In the genomic region with DNA sequence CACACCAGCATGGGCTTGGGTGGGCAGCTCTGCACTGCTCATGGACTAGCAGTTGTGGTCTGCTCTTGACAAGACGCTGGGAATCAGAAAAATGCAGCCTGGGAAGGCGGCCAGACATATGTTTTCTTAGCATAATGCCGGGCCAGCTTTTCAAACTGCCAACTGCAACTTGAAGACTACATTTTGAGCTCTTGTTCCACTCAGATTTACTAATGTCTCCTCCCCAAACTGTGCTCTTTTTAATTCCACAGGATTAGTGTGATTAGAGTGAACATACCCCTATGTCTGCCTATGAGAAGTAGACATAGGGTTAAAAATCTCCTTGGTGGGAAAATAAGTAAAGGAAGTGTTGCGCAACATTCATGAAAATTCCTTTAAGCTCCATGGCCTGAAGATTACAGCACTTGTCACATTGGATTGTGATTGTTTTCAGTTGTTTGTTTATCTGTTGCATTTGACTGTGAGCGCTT, we compare ENCODE assay signal across 21 cellular contexts. TPM values are rescaled to one million over a fixed set of nuclear protein-coding genes. Genes with fewer than 3 reads are reported as not detected.
DNase-seq lines count a peak whose midpoint lies in the region; TF ChIP-seq lines count a peak whose summit lies in the region.
"Had no signal": no experiment of that assay in that cellular context is flagged by ENCODE, and none has a peak within 500 bp of the region (broad histone marks: within the 10 kb centered on the region; RNA-seq: fewer than 3 reads in every experiment).

No MANE protein-coding gene starts in this region.

- H3K27me3 ChIP-seq in thyroid gland (no peaks in the 10 kb centered on the region), tibial nerve (peaks cover 0 to 20% of the 10 kb centered on the region in 2 donors)

- H3K27ac ChIP-seq in thyroid gland (peak overlapping the region; percentile 24 to 76 (median 57)), tibial nerve (no peak overlapping the region)
- H3K27ac ChIP-seq: 22Rv1, esophagus muscularis mucosa had no signal

- H3K36me3 ChIP-seq in thyroid gland (no peaks in the 10 kb centered on the region), tibial nerve (no peaks in the 10 kb centered on the region)
- H3K36me3 ChIP-seq: esophagus muscularis mucosa had no signal

- no peak for TF ChIP-seq EP300 in tibial nerve (IDR thresholded peaks at IDR 0.05)

- H3K4me1 ChIP-seq in thyroid gland (peaks cover 47 to 58% of the 10 kb centered on the region in 2 donors), tibial nerve (peaks cover 0 to 8% (median 6%) of the 10 kb centered on the region in 4 donors)

- DNase-seq in DMS 273 (lab: John Stamatoyannopoulos, UW; ENCODE audit: unreplicated experiment) = peak; percentile 56
- DNase-seq in DMS 273 treated with DMSO at 0.1 percent for 48 hours (lab: John Stamatoyannopoulos, UW) = no peak
- DNase-seq in amniotic epithelial cell (ENCODE audit: low read depth) = peak; percentile 44
- peak; percentile 72 for DNase-seq in fibroblast of peridontal ligament (ENCODE audit: extremely low read depth)
- peak; percentile 86 to 92 for DNase-seq in thyroid gland
- no peak for DNase-seq in tibial nerve (ENCODE audit: low spot score in 2 of 2)
- no peak for DNase-seq in kidney glomerular epithelial cell (lab: John Stamatoyannopoulos, UW)
- no peak for DNase-seq in activated T-cell treated with anti-CD3 and anti-CD28 coated beads, Interleukin-2, amount 50 U/mL, for 48 hours
- DNase-seq: activated naive CD4-positive, alpha-beta T cell treated with anti-CD3 and anti-CD28 coated beads, Interleukin-2, amount 10 ng/mL, durations not matched to agents 7 days and 5 days; DMS153; mesendoderm; MV-4-11; NCI-H1930; small intestine; stimulated activated CD4-positive, alpha-beta T cell treated with anti-CD3 and anti-CD28 coated beads, Interleukin-4, amount 100 ng/mL, for 4 hours; T-cell had no signal

- 21 to 27% methylated on average over 5 of the region's 5 CpGs for WGBS in thyroid gland, 2 donors
- 29 to 31% methylated on average over 5 of the region's 5 CpGs for WGBS in tibial nerve, 2 donors

- no peak for TF ChIP-seq CTCF in thyroid gland (IDR thresholded peaks at IDR 0.05)
- no peak for TF ChIP-seq CTCF in tibial nerve (IDR thresholded peaks at IDR 0.05)

- H3K9me3 ChIP-seq in thyroid gland (no peaks in the 10 kb centered on the region), tibial nerve (no peaks in the 10 kb centered on the region)
- H3K9me3 ChIP-seq: esophagus muscularis mucosa had no signal

- TF ChIP-seq POLR2A in thyroid gland (IDR thresholded peaks at IDR 0.05) (no peak), tibial nerve (IDR thresholded peaks at IDR 0.05) (no peak)

- intact Hi-C loops in thyroid gland (cut with DNase I) = no loop called here

- H3K4me3 ChIP-seq in thyroid gland (replicated peaks in 1 of 3) (no peak overlapping the region), tibial nerve (no peak overlapping the region)
- H3K4me3 ChIP-seq: esophagus muscularis mucosa had no signal

RNA-seq across cellular contexts. Expression of a gene that starts 5.3 kb away (rescaled TPM):
- total RNA-seq in thyroid gland = 10 to 100 TPM; 13.6 to 23.2 (median 15.1) TPM
- total RNA-seq in tibial nerve = 1 to 10 TPM; 2.1 to 8.2 (median 5.4) TPM
- total RNA-seq: bronchial epithelial cell; natural killer cell treated with Interleukin-12 subunit alpha and Interleukin-12 subunit beta and Interleukin-15 and Interleukin-18, amount 100 ng/mL, for 72 hours; NCI-H460 had no signal

Comparison
In these comparisons a context has a peak if more than half of its experiments do, and no peak if none do; other contexts are left out.
1. DNase-seq: peak in DMS 273 (single experiment), amniotic epithelial cell (single experiment), fibroblast of peridontal ligament (single experiment) and thyroid gland (2 of 2); none in DMS 273 treated with DMSO at 0.1 percent for 48 hours (single experiment), tibial nerve (0 of 2), kidney glomerular epithelial cell (single experiment) and activated T-cell treated with anti-CD3 and anti-CD28 coated beads, Interleukin-2, amount 50 U/mL, for 48 hours (0 of 2).
2. H3K27ac ChIP-seq: peak in thyroid gland (3 of 3); none in tibial nerve (0 of 4).